In genomic region chr16:81314603-81315270, GRCh38 we compare ENCODE assay signal across 8 cellular contexts. TPM values are rescaled to one million over a fixed set of nuclear protein-coding genes. Genes with fewer than 3 reads are reported as not detected.
DNase-seq lines count a peak whose midpoint lies in the region; ATAC-seq, FAIRE-seq and TF ChIP-seq lines count a peak whose summit lies in the region.

TSS of gene GAN (plus strand) at chr16:81314962. CDS start at chr16:81315114, 152 bp downstream.

- H3K9me3 Mint-ChIP-seq in brain: no peaks in the 10 kb centered on the region

- peaks cover 15% of the 10 kb centered on the region for H3K27me3 Mint-ChIP-seq in brain

- intact Hi-C loops in sciatic nerve (cut with DNase I): no loop called here

- peak; percentile 60 for FAIRE-seq in A204.1 (lab: Jason Lieb, UNC)

- H3K27ac Mint-ChIP-seq in brain: peak within 1 kb of the TSS; percentile 94 to 97 (median 95)

- H3K36me3 Mint-ChIP-seq in brain: peaks cover 3% of the 10 kb centered on the region

- no peak for TF ChIP-seq CTCF in brain (conservative IDR thresholded peaks at IDR 0.05)

- DNase-seq in NCI-H2107 treated with DMSO at 0.1 percent for 48 hours (lab: John Stamatoyannopoulos, UW; ENCODE audit: unreplicated experiment): peak; percentile 85
- DNase-seq in UCSD-AML1 (lab: John Stamatoyannopoulos, UW; ENCODE audit: unreplicated experiment): peak; percentile 96
- DNase-seq in iPS DF 19.7 (ENCODE audit: low read depth, low spot score): peak; percentile 83
- DNase-seq in sciatic nerve (ENCODE audit: low spot score): peak; percentile 97

- H3K4me3 Mint-ChIP-seq in brain: peak within 1 kb of the TSS; percentile 96 to 98 (median 97)

- H3K4me1 Mint-ChIP-seq in brain: peaks cover 75% of the 10 kb centered on the region

- ATAC-seq in GM18858 (IDR thresholded peaks at IDR 0.05; ENCODE audit: unreplicated experiment) (peak; percentile 94), HG03066 (IDR thresholded peaks at IDR 0.05; ENCODE audit: low read depth, unreplicated experiment) (peak; percentile 98), sciatic nerve (peak; percentile 100)

RNA-seq across cellular contexts. Expression of gene GAN, which starts in this region (rescaled TPM):
- 1.3 TPM for polyA plus RNA-seq in brain (ENCODE audit: insufficient read depth, low read depth, low replicate concordance)
- total RNA-seq in sciatic nerve: 16.4 TPM

Comparison
In these comparisons a context has a peak if more than half of its experiments do, and no peak if none do; other contexts are left out.
1. Peak in every context shown above with its lines: DNase-seq and ATAC-seq.